Comparison of ENCODE assay signal across 1 cellular context in genomic region chr1:206442101-206442500, GRCh38.
TF ChIP-seq lines count a peak whose summit lies in the region.

No MANE protein-coding gene starts in this region.

TF ChIP-seq in IMR-90, 13 proteins besides CTCF, POLR2A, EP300 and RAD21:
- TF ChIP-seq MXI1 (IDR thresholded peaks at IDR 0.05; ENCODE audit: borderline replicate concordance, low read depth, low read length) (no peak), NFE2L2 (IDR thresholded peaks at IDR 0.05; ENCODE audit: low read depth, low read length) (peak; percentile 7; the same call in 1 of the 2 replicates), BHLHE40 (IDR thresholded peaks at IDR 0.05; ENCODE audit: low read depth, low read length) (0 out of 2 replicates have a peak, but pooled peaks have one; percentile 5), FOS (IDR thresholded peaks at IDR 0.05; ENCODE audit: low read depth, low read length) (0 out of 2 replicates have a peak, but pooled peaks have one; percentile 17), MAFK (IDR thresholded peaks at IDR 0.05; ENCODE audit: low read depth, low read length) (peak; percentile 49; the same call in 1 of the 2 replicates), USF2 (IDR thresholded peaks at IDR 0.05; ENCODE audit: low read depth, low read length) (no peak), ELK1 (IDR thresholded peaks at IDR 0.05; ENCODE audit: borderline replicate concordance, low read depth, low read length) (no peak)
